Comparison of ENCODE assay signal across 1 cellular context in the genomic region with DNA sequence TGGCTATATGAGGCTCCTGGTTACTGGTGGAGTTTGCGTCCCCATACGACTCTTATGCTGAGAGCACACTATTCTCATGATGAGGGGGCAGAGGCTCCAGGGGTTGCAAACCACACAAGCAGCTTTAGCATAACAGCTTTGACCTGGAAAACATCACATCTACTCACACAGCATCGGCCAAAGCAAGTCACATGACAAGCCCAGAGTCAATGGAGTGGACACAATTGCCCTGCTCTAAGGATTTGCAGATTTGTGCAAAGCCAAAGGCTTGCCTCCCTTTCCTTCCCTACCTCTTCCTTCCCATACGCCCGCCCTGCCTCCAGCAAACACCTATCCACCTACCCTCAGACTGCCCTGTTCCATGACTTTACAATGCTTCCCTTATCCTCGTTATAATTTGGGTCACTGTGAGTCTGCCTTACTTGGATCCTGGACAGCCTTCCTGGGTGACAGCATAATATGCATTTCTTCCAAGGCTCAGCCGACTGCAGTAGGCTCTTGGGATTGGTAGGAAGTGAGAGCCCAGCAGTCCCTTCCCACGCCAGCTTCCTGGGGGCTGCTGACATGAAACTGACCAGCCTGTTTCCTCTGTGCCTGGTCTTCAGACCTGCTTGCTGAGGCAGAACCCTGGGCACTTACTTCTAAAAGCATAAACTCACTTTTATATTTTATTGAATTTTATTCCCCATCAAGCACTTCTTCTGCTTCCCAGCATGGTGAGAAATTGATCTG.
A peak's percentile ranks its signal among the peaks of the same experiment; 100 is the strongest.
TF ChIP-seq lines count a peak whose summit lies in the region.

No MANE protein-coding gene starts in this region.

TF ChIP-seq in K562, 482 proteins besides CTCF, POLR2A, EP300 and RAD21 (continued from another document):
- peak; percentile 31; the same call in 1 of the 2 replicates for TF ChIP-seq TFE3 (CRISPR knock-in tag; IDR thresholded peaks at IDR 0.05)
